ENCODE assay signal across 9 cellular contexts in the genomic region with DNA sequence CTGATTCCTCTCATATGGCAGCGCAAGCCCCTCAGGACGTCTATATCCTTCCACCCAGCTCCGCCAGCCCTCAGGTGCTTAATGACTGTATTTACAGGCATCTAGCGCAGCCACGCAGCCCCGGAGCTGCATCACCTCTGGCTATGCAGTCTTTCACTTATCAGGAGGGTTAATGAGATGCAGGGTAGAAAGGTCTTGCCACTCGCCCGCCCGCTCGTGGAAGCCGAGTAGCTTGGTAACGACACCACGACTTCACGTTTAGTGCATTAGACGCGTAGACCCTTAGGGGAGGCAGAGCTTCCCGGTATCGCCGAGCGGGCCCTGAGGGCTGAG. TPM values are rescaled to one million over a fixed set of nuclear protein-coding genes. Genes with fewer than 3 reads are reported as not detected.
DNase-seq lines count a peak whose midpoint lies in the region; ATAC-seq lines count a peak whose summit lies in the region.
"Had no signal": no experiment of that assay in that cellular context is flagged by ENCODE, and none has a peak within 500 bp of the region (broad histone marks: within the 10 kb centered on the region; RNA-seq: fewer than 3 reads in every experiment).

No MANE protein-coding gene starts in this region.

- peak in 1 of 2 donors; percentile 18 for ATAC-seq in CD4-positive, CD25-positive, alpha-beta regulatory T cell (ENCODE audit: low read depth in 2 of 2)
- no peak for ATAC-seq in HG03460 (IDR thresholded peaks at IDR 0.05; ENCODE audit: unreplicated experiment)
- ATAC-seq in GM21737 (IDR thresholded peaks at IDR 0.05; ENCODE audit: unreplicated experiment): no peak
- ATAC-seq in HG03039 (IDR thresholded peaks at IDR 0.05; ENCODE audit: unreplicated experiment): no peak

- no peak for DNase-seq in CD4-positive, CD25-positive, alpha-beta regulatory T cell
- peak; percentile 5 for DNase-seq in NCI-H2171 (lab: John Stamatoyannopoulos, UW)
- no peak for DNase-seq in stimulated activated naive CD4-positive, alpha-beta T cell treated with Interleukin-2 at 50 U/mL for 16 hours (lab: John Stamatoyannopoulos, UW)

- no peak overlapping the region for H3K4me3 ChIP-seq in CD4-positive, CD25-positive, alpha-beta regulatory T cell (ENCODE audit: low read depth, low read length)
- peak overlapping the region; percentile 63 for H3K4me3 ChIP-seq in duodenal mucosa (ENCODE audit: low read depth in 1 of 2, low read length in 2 of 2)
- H3K4me3 ChIP-seq in mucosa of rectum (ENCODE audit: low read length in 2 of 2): peak overlapping the region; percentile 39 to 55

- H3K4me1 Mint-ChIP-seq in CD4-positive, CD25-positive, alpha-beta regulatory T cell: peaks cover 0 to 14% (median 0%) of the 10 kb centered on the region in 4 donors

- H3K36me3 Mint-ChIP-seq in CD4-positive, CD25-positive, alpha-beta regulatory T cell: no peaks in the 10 kb centered on the region

- H3K9me3 Mint-ChIP-seq in CD4-positive, CD25-positive, alpha-beta regulatory T cell: peaks cover 0 to 3% (median 0%) of the 10 kb centered on the region in 7 donors

- H3K36me3 ChIP-seq in CD4-positive, CD25-positive, alpha-beta regulatory T cell (ENCODE audit: control insufficient read depth, insufficient read depth, low read length): no peaks in the 10 kb centered on the region
- H3K36me3 ChIP-seq in duodenal mucosa (ENCODE audit: control insufficient read depth in 1 of 2, insufficient read depth in 2 of 2, low read length in 2 of 2): no peaks in the 10 kb centered on the region
- no peaks in the 10 kb centered on the region for H3K36me3 ChIP-seq in mucosa of rectum (ENCODE audit: control insufficient read depth in 2 of 2, insufficient read depth in 2 of 2, low read length in 2 of 2)

- H3K27me3 ChIP-seq in CD4-positive, CD25-positive, alpha-beta regulatory T cell (ENCODE audit: control insufficient read depth, insufficient read depth, low read length): peaks cover 5% of the 10 kb centered on the region
- H3K27me3 ChIP-seq in duodenal mucosa (ENCODE audit: control insufficient read depth in 1 of 2, insufficient read depth in 2 of 2, low read length in 2 of 2): no peaks in the 10 kb centered on the region
- peaks cover 7 to 11% of the 10 kb centered on the region in 2 donors for H3K27me3 ChIP-seq in mucosa of rectum (ENCODE audit: control insufficient read depth in 2 of 2, insufficient read depth in 2 of 2, low read length in 2 of 2)

- peaks cover 7% of the 10 kb centered on the region for H3K4me1 ChIP-seq in CD4-positive, CD25-positive, alpha-beta regulatory T cell (ENCODE audit: control insufficient read depth, insufficient read depth, low read length, poor library complexity, severe bottlenecking)
- H3K4me1 ChIP-seq in duodenal mucosa (ENCODE audit: control insufficient read depth in 1 of 2, insufficient read depth in 2 of 2, low read length in 2 of 2) (peaks cover 5 to 7% of the 10 kb centered on the region in 2 donors), mucosa of rectum (ENCODE audit: control insufficient read depth in 2 of 2, insufficient read depth in 2 of 2, low read length in 2 of 2) (peaks cover 0 to 5% of the 10 kb centered on the region in 2 donors)

- H3K27ac ChIP-seq in CD4-positive, CD25-positive, alpha-beta regulatory T cell (ENCODE audit: insufficient read depth, low read length, poor library complexity, severe bottlenecking): no peak overlapping the region
- H3K27ac ChIP-seq in duodenal mucosa (ENCODE audit: low read depth, low read length): no peak overlapping the region
- H3K27ac ChIP-seq in mucosa of rectum (ENCODE audit: low read depth in 2 of 2, low read length in 2 of 2): peak overlapping the region in 1 of 2 donors; percentile 77
- H3K27ac ChIP-seq: HL-60 had no signal

- no peaks in the 10 kb centered on the region for H3K9me3 ChIP-seq in CD4-positive, CD25-positive, alpha-beta regulatory T cell (ENCODE audit: control insufficient read depth in 2 of 2, low read length in 2 of 2)
- H3K9me3 ChIP-seq in duodenal mucosa (ENCODE audit: control insufficient read depth in 1 of 2, low read length in 2 of 2) (no peaks in the 10 kb centered on the region), mucosa of rectum (ENCODE audit: control insufficient read depth in 2 of 2, low read length in 2 of 2) (no peaks in the 10 kb centered on the region)

- H3K27me3 Mint-ChIP-seq in CD4-positive, CD25-positive, alpha-beta regulatory T cell: peaks cover 47% of the 10 kb centered on the region

- H3K27ac Mint-ChIP-seq in CD4-positive, CD25-positive, alpha-beta regulatory T cell: no peak overlapping the region

- H3K9ac ChIP-seq in duodenal mucosa (ENCODE audit: low read depth in 1 of 2, low read length in 2 of 2) (peak overlapping the region; percentile 38 to 56), mucosa of rectum (ENCODE audit: low read depth in 1 of 2, low read length in 2 of 2) (peak overlapping the region; percentile 32 to 51)

- peak overlapping the region; percentile 39 to 83 (median 81) for H3K4me3 Mint-ChIP-seq in CD4-positive, CD25-positive, alpha-beta regulatory T cell

RNA-seq across cellular contexts. Expression of gene SLC16A2, which starts 1.5 kb away (rescaled TPM):
- 0.15 TPM for total RNA-seq in CD4-positive, CD25-positive, alpha-beta regulatory T cell
- polyA plus RNA-seq in CD4-positive, CD25-positive, alpha-beta regulatory T cell: under 1 TPM in 1 of 4 donors, not detected in 3; 0.17 TPM
